Comparison of ENCODE assay signal across 17 cellular contexts in genomic region chr10:99770408-99771045, GRCh38. TPM values are rescaled to one million over a fixed set of nuclear protein-coding genes. Genes with fewer than 3 reads are reported as not detected.
DNase-seq lines count a peak whose midpoint lies in the region; ATAC-seq, FAIRE-seq and TF ChIP-seq lines count a peak whose summit lies in the region.
"Had no signal": no experiment of that assay in that cellular context is flagged by ENCODE, and none has a peak within 500 bp of the region (broad histone marks: within the 10 kb centered on the region; RNA-seq: fewer than 3 reads in every experiment).

No MANE protein-coding gene starts in this region.

- no peaks in the 10 kb centered on the region for H3K27me3 Mint-ChIP-seq in stimulated activated memory B cell treated with anti-CD40 and anti-IgM and Interleukin-4, amounts not matched to agents 10 μg/mL and 1 μg/mL and 100 μg/mL, for 72 hours
- H3K27me3 Mint-ChIP-seq: CD4-positive, alpha-beta memory T cell had no signal

- 70% methylated on average over 4 of the region's 4 CpGs for WGBS in hepatocyte (ENCODE audit: low lambda C conversion rate, missing lambda C conversion rate)
- 31% methylated on average over 4 of the region's 4 CpGs for WGBS in right lobe of liver (ENCODE audit: insufficient coverage, low coverage, low lambda C conversion rate, missing lambda C conversion rate)
- WGBS in small intestine, 3 donors = 25 to 55% (median 36%) methylated on average over 4 of the region's 4 CpGs

- no peaks in the 10 kb centered on the region for H3K9me3 Mint-ChIP-seq in stimulated activated memory B cell treated with anti-CD40 and anti-IgM and Interleukin-4, amounts not matched to agents 10 μg/mL and 1 μg/mL and 100 μg/mL, for 72 hours

- peak; percentile 71 to 83 (median 77) for ATAC-seq in right lobe of liver
- ATAC-seq in stimulated activated memory B cell treated with anti-CD40 and anti-IgM and Interleukin-4, amounts not matched to agents 10 μg/mL and 1 μg/mL and 100 μg/mL, for 72 hours = no peak
- no peak for ATAC-seq in GM18867 (IDR thresholded peaks at IDR 0.05; ENCODE audit: unreplicated experiment)
- ATAC-seq: HCT116 had no signal

- DNase-seq in HuH-7 (ENCODE audit: low spot score) (peak; percentile 11), hepatocyte (ENCODE audit: low spot score) (peak; percentile 37), right lobe of liver (no peak), small intestine (peak; percentile 89), GOT3 (lab: John Stamatoyannopoulos, UW) (no peak)
- DNase-seq: BE2C; CD4-positive, alpha-beta memory T cell; DMS153; GF-D8 had no signal

- no peak overlapping the region for H3K27ac Mint-ChIP-seq in stimulated activated memory B cell treated with anti-CD40 and anti-IgM and Interleukin-4, amounts not matched to agents 10 μg/mL and 1 μg/mL and 100 μg/mL, for 72 hours
- H3K27ac Mint-ChIP-seq: CD4-positive, alpha-beta memory T cell had no signal

- no peak for TF ChIP-seq POLR2A in right lobe of liver (IDR thresholded peaks at IDR 0.05)

- intact Hi-C loops in right lobe of liver (cut with DNase I) = no loop called here

- no peaks in the 10 kb centered on the region for H3K79me2 ChIP-seq in hepatocyte

- peaks cover 16% of the 10 kb centered on the region for H3K4me1 ChIP-seq in hepatocyte (ENCODE audit: insufficient read depth)
- peaks cover 0 to 17% (median 7%) of the 10 kb centered on the region in 4 donors for H3K4me1 ChIP-seq in right lobe of liver
- no peaks in the 10 kb centered on the region for H3K4me1 ChIP-seq in small intestine (ENCODE audit: control insufficient read depth in 2 of 2, insufficient read depth in 1 of 2, low read depth in 1 of 2, low read length in 1 of 2)
- H3K4me1 ChIP-seq: BE2C had no signal

- peak overlapping the region; percentile 49 for H3K27ac ChIP-seq in hepatocyte
- peak overlapping the region in 2 of 3 donors; percentile 55 to 57 for H3K27ac ChIP-seq in right lobe of liver
- peak overlapping the region in 1 of 2 donors; percentile 41 for H3K27ac ChIP-seq in small intestine (ENCODE audit: low read depth in 1 of 2, low read length in 1 of 2)
- H3K27ac ChIP-seq: C4-2B had no signal

- H3K9me3 ChIP-seq in hepatocyte (ENCODE audit: low read depth) = no peaks in the 10 kb centered on the region
- no peaks in the 10 kb centered on the region for H3K9me3 ChIP-seq in right lobe of liver
- H3K9me3 ChIP-seq in small intestine (ENCODE audit: control insufficient read depth, low read depth) = no peaks in the 10 kb centered on the region
- H3K9me3 ChIP-seq: BE2C had no signal

- H3K36me3 ChIP-seq in hepatocyte (replicated peaks; ENCODE audit: insufficient read depth, low read depth) (no peaks in the 10 kb centered on the region), right lobe of liver (no peaks in the 10 kb centered on the region), small intestine (ENCODE audit: control insufficient read depth in 2 of 2, insufficient read depth in 2 of 2, low read length in 2 of 2) (no peaks in the 10 kb centered on the region)
- H3K36me3 ChIP-seq: BE2C had no signal

- H3K4me1 Mint-ChIP-seq in stimulated activated memory B cell treated with anti-CD40 and anti-IgM and Interleukin-4, amounts not matched to agents 10 μg/mL and 1 μg/mL and 100 μg/mL, for 72 hours = peaks cover 7% of the 10 kb centered on the region
- H3K4me1 Mint-ChIP-seq: CD4-positive, alpha-beta memory T cell had no signal

- FAIRE-seq in small intestine (lab: Jason Lieb, UNC) = peak; percentile 49
- FAIRE-seq: A204.1, D721Med, H54, HTR-8/SVneo had no signal

- H4K20me1 ChIP-seq in hepatocyte (ENCODE audit: insufficient read depth, poor library complexity, severe bottlenecking) = no peaks in the 10 kb centered on the region

- no peaks in the 10 kb centered on the region for H3K36me3 Mint-ChIP-seq in stimulated activated memory B cell treated with anti-CD40 and anti-IgM and Interleukin-4, amounts not matched to agents 10 μg/mL and 1 μg/mL and 100 μg/mL, for 72 hours

- TF ChIP-seq CTCF in hepatocyte (IDR thresholded peaks at IDR 0.05; ENCODE audit: poor library complexity) = no peak
- TF ChIP-seq CTCF in right lobe of liver (IDR thresholded peaks at IDR 0.05) = no peak

- H3K4me3 Mint-ChIP-seq in stimulated activated memory B cell treated with anti-CD40 and anti-IgM and Interleukin-4, amounts not matched to agents 10 μg/mL and 1 μg/mL and 100 μg/mL, for 72 hours = no peak overlapping the region
- H3K4me3 Mint-ChIP-seq: CD4-positive, alpha-beta memory T cell had no signal

- no peak overlapping the region for H3K4me2 ChIP-seq in hepatocyte

- H2AFZ ChIP-seq in hepatocyte = no peak overlapping the region

- no peaks in the 10 kb centered on the region for H3K9me2 ChIP-seq in hepatocyte (replicated peaks; ENCODE audit: insufficient read depth)

- H3K4me3 ChIP-seq in hepatocyte (no peak overlapping the region), right lobe of liver (no peak overlapping the region), small intestine (ENCODE audit: low read depth in 1 of 2, low read length in 2 of 2) (no peak overlapping the region)

- H3K27me3 ChIP-seq in hepatocyte (no peaks in the 10 kb centered on the region), right lobe of liver (no peaks in the 10 kb centered on the region), small intestine (ENCODE audit: control insufficient read depth in 2 of 2, insufficient read depth in 2 of 2, low read length in 2 of 2) (no peaks in the 10 kb centered on the region)
- H3K27me3 ChIP-seq: BE2C had no signal

RNA-seq across cellular contexts. Expression of gene ABCC2, which starts 11.9 kb away (rescaled TPM):
- total RNA-seq in hepatocyte (56.7 and 63.1 TPM in 2 replicates), right lobe of liver (100 to 1,000 TPM; 136 to 372 (median 156) TPM)
- polyA plus RNA-seq in hepatocyte (27.4 and 29.7 TPM in 2 replicates), small intestine (10 to 100 TPM in 2 of 3 donors, 1 to 10 TPM in 1; 5.6 to 91.7 (median 29.5) TPM)

RNA-seq across cellular contexts. Expression of gene CUTC, which starts 38.5 kb away (rescaled TPM):
- 21.6 and 33.8 TPM in 2 replicates for total RNA-seq in hepatocyte
- 26.3 and 29.4 TPM in 2 replicates for polyA plus RNA-seq in hepatocyte
- total RNA-seq in right lobe of liver = 10 to 100 TPM; 10.2 to 22.8 (median 15.8) TPM
- polyA plus RNA-seq in small intestine = 10 to 100 TPM; 21.1 to 21.7 (median 21.5) TPM

RNA-seq across cellular contexts. Expression of gene COX15, which starts 38.6 kb away (rescaled TPM):
- 30.5 and 42.0 TPM in 2 replicates for total RNA-seq in hepatocyte
- 26.8 and 28.5 TPM in 2 replicates for polyA plus RNA-seq in hepatocyte
- total RNA-seq in right lobe of liver = 10 to 100 TPM; 22.4 to 29.0 (median 23.4) TPM
- 10 to 100 TPM; 10.3 to 24.7 (median 12.3) TPM for polyA plus RNA-seq in small intestine

Comparison
In these comparisons a context has a peak if more than half of its experiments do, and no peak if none do; other contexts are left out.
1. DNase-seq: peak in HuH-7 (single experiment), hepatocyte (single experiment) and small intestine (single experiment); none in right lobe of liver (0 of 3) and GOT3 (single experiment).
2. ATAC-seq: peak in right lobe of liver (4 of 4); none in stimulated activated memory B cell treated with anti-CD40 and anti-IgM and Interleukin-4, amounts not matched to agents 10 μg/mL and 1 μg/mL and 100 μg/mL, for 72 hours (single experiment) and GM18867 (single experiment).